In the genomic region with DNA sequence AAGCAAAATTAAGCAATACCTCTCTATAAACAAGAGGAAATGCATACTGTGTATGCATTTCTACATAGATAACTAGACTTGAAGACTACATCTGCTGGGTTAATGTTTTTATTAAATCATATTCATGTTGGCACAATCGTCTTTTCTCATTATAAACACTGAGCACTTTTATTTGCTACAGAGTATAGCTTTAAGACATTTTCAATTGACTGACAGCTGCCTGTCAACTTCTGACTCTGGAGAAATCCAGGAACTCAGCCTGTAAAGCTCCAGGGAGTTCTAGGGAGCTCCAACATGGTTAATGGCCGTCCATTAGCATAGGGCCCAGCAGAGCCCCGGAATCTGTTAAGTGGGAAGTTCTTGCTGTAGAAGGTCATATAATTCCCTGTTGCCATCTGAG, we compare ENCODE assay signal across 15 cellular contexts.
DNase-seq lines count a peak whose midpoint lies in the region; ATAC-seq and TF ChIP-seq lines count a peak whose summit lies in the region.
"Had no signal": no experiment of that assay in that cellular context is flagged by ENCODE, and none has a peak within 500 bp of the region (broad histone marks: within the 10 kb centered on the region; RNA-seq: fewer than 3 reads in every experiment).

No MANE protein-coding gene starts in this region.

- H3K4me3 Mint-ChIP-seq in activated naive CD4-positive, alpha-beta T cell treated with anti-CD3 and anti-CD28 coated beads for 36 hours = no peak overlapping the region
- H3K4me3 Mint-ChIP-seq: CD4-positive, alpha-beta memory T cell had no signal

- H4K5ac ChIP-seq in mesendoderm (ENCODE audit: low read length) = no peak overlapping the region

- H3K79me1 ChIP-seq in mesendoderm (ENCODE audit: low read length) = no peaks in the 10 kb centered on the region

- no peak overlapping the region for H3K4me3 ChIP-seq in mesendoderm (ENCODE audit: low read length)
- no peak overlapping the region for H3K4me3 ChIP-seq in mucosa of descending colon
- H3K4me3 ChIP-seq: HAP-1 had no signal

- POLR2A ChIA-PET in HEK293T (lab: Yijun Ruan, JAX) = no interaction called here

- no peak overlapping the region for H2BK15ac ChIP-seq in mesendoderm (replicated peaks; ENCODE audit: low read depth)

- no peak overlapping the region for H3K4me2 ChIP-seq in mesendoderm (ENCODE audit: low read length)

- intact Hi-C loops in activated naive CD4-positive, alpha-beta T cell treated with anti-CD3 and anti-CD28 coated beads for 36 hours (cut with micrococcal nuclease) = no loop called here
- intact Hi-C loops in mucosa of descending colon (cut with DNase I, micrococcal nuclease) = no loop called here

- no peak overlapping the region for H3K9ac ChIP-seq in mesendoderm (ENCODE audit: low read length)

- no peak overlapping the region for H2BK120ac ChIP-seq in mesendoderm (ENCODE audit: low read depth, low read length)

- no CpG with 5 or more reads among the region's 3 CpGs for WGBS in mesendoderm (ENCODE audit: extremely low coverage, insufficient coverage, low lambda C conversion rate)

- no peaks in the 10 kb centered on the region for H3K9me3 ChIP-seq in mucosa of descending colon
- H3K9me3 ChIP-seq: HAP-1 had no signal

- no peak overlapping the region for H3K4ac ChIP-seq in mesendoderm (ENCODE audit: low read depth, low read length)

- no peaks in the 10 kb centered on the region for H3K27me3 Mint-ChIP-seq in activated naive CD4-positive, alpha-beta T cell treated with anti-CD3 and anti-CD28 coated beads for 36 hours (ENCODE audit: low read depth)
- H3K27me3 Mint-ChIP-seq: CD4-positive, alpha-beta memory T cell had no signal

- H4K8ac ChIP-seq in mesendoderm (ENCODE audit: low read depth, low read length) = no peak overlapping the region

- DNase-seq in HEK293T (ENCODE audit: extremely low spot score) (no peak), NOMO-1 treated with DMSO at 0.1 percent for 48 hours (lab: John Stamatoyannopoulos, UW; ENCODE audit: unreplicated experiment) (peak; percentile 27), mesendoderm (peak; percentile 13), hypothalamus (lab: John Stamatoyannopoulos, UW) (no peak), mucosa of descending colon (no peak)
- DNase-seq in activated naive CD4-positive, alpha-beta T cell treated with anti-CD3 and anti-CD28 coated beads for 36 hours = no peak
- DNase-seq: C1 segment of cervical spinal cord; Calu3; CD4-positive, alpha-beta memory T cell; COR-L47; DMS53; DMS79 treated with DMSO at 0.1 percent for 48 hours; GF-D8; GOT3 had no signal

- no peaks in the 10 kb centered on the region for H3K36me3 Mint-ChIP-seq in activated naive CD4-positive, alpha-beta T cell treated with anti-CD3 and anti-CD28 coated beads for 36 hours (ENCODE audit: low read depth)
- H3K36me3 Mint-ChIP-seq: CD4-positive, alpha-beta memory T cell had no signal

- H3K4me1 ChIP-seq in mesendoderm (ENCODE audit: control insufficient read depth, low read depth, low read length) (no peaks in the 10 kb centered on the region), mucosa of descending colon (ENCODE audit: low read depth) (no peaks in the 10 kb centered on the region)
- H3K4me1 ChIP-seq: HAP-1 had no signal

- TF ChIP-seq CTCF in mucosa of descending colon (IDR thresholded peaks at IDR 0.05) = no peak

- no peak overlapping the region for H2AK5ac ChIP-seq in mesendoderm (ENCODE audit: low read length)

- H3K9me3 Mint-ChIP-seq in activated naive CD4-positive, alpha-beta T cell treated with anti-CD3 and anti-CD28 coated beads for 36 hours = no peaks in the 10 kb centered on the region

- H3K23ac ChIP-seq in mesendoderm (ENCODE audit: low read length) = no peak overlapping the region

- H3K4me1 Mint-ChIP-seq in activated naive CD4-positive, alpha-beta T cell treated with anti-CD3 and anti-CD28 coated beads for 36 hours (ENCODE audit: low read depth) = no peaks in the 10 kb centered on the region
- H3K4me1 Mint-ChIP-seq: CD4-positive, alpha-beta memory T cell had no signal

- no peaks in the 10 kb centered on the region for H3K27me3 ChIP-seq in mesendoderm (ENCODE audit: insufficient read depth, low read length, poor library complexity)

- no peak overlapping the region for H3K27ac Mint-ChIP-seq in activated naive CD4-positive, alpha-beta T cell treated with anti-CD3 and anti-CD28 coated beads for 36 hours
- H3K27ac Mint-ChIP-seq: CD4-positive, alpha-beta memory T cell had no signal

- no peak overlapping the region for H3K27ac ChIP-seq in mesendoderm (ENCODE audit: low read depth, low read length)

- no peak overlapping the region for H2BK5ac ChIP-seq in mesendoderm (ENCODE audit: low read length)

- H3K79me2 ChIP-seq in mesendoderm (ENCODE audit: control insufficient read depth, insufficient read depth, low read length) = no peaks in the 10 kb centered on the region

- CTCF ChIA-PET in HEK293T (lab: Yijun Ruan, JAX) = no interaction called here
- CTCF ChIA-PET in activated naive CD4-positive, alpha-beta T cell treated with anti-CD3 and anti-CD28 coated beads for 36 hours (lab: Charles Lee) = no interaction called here

- H3K36me3 ChIP-seq in mesendoderm (ENCODE audit: control insufficient read depth, insufficient read depth, low read length) (no peaks in the 10 kb centered on the region), mucosa of descending colon (ENCODE audit: low read depth) (no peaks in the 10 kb centered on the region)
- H3K36me3 ChIP-seq: HAP-1 had no signal

- H3K18ac ChIP-seq in mesendoderm (ENCODE audit: low read length) = no peak overlapping the region

- ATAC-seq in mucosa of descending colon = no peak

- no peak overlapping the region for H3K56ac ChIP-seq in mesendoderm (ENCODE audit: low read length)

TF ChIP-seq in HEK293T, 16 proteins besides CTCF, POLR2A, EP300 and RAD21:
- no peak for TF ChIP-seq TARDBP (IDR thresholded peaks at IDR 0.05)
- TF ChIP-seq, protein P1, sequence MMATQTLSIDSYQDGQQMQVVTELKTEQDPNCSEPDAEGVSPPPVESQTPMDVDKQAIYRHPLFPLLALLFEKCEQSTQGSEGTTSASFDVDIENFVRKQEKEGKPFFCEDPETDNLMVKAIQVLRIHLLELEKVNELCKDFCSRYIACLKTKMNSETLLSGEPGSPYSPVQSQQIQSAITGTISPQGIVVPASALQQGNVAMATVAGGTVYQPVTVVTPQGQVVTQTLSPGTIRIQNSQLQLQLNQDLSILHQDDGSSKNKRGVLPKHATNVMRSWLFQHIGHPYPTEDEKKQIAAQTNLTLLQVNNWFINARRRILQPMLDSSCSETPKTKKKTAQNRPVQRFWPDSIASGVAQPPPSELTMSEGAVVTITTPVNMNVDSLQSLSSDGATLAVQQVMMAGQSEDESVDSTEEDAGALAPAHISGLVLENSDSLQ (IDR thresholded peaks at IDR 0.05) = peak; percentile 59
- TF ChIP-seq CTBP1 (IDR thresholded peaks at IDR 0.05; ENCODE audit: borderline replicate concordance) = no peak

Comparison
In these comparisons a context has a peak if more than half of its experiments do, and no peak if none do; other contexts are left out.
1. DNase-seq: peak in NOMO-1 treated with DMSO at 0.1 percent for 48 hours (single experiment) and mesendoderm (single experiment); none in HEK293T (single experiment), hypothalamus (0 of 51), activated naive CD4-positive, alpha-beta T cell treated with anti-CD3 and anti-CD28 coated beads for 36 hours (single experiment) and mucosa of descending colon (0 of 3).